Comparison of ENCODE assay signal across 9 cellular contexts in the genomic region with DNA sequence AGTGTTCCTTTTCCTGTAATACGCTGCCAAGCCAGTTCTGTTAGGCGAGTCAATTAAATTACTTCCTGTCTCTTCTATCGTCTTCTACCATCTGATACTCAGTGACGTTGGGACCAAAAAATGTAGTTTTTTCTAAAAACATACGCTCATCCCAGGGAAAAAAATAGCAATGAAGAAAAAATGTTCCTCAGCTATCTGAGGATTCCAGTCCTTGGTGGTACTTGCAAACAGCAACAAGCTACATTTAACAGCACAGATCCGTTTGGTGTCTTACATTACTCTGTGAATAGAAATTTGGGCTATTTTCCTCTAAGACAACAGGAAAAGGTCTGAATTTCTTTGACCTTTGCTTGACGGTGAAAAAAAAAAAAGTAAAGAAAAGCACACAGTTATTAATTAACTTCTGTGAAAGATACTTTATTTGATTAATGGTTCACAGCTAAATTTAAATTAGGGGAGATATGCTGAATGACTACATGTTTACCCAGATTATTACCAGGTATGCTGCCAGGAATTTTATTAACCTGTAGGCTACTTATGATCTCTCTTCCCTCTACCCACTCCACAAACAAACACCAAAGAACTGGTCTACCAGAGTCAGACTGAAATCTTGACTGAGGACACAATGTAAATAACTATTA.
DNase-seq lines count a peak whose midpoint lies in the region; TF ChIP-seq lines count a peak whose summit lies in the region.
"Had no signal": no experiment of that assay in that cellular context is flagged by ENCODE, and none has a peak within 500 bp of the region (broad histone marks: within the 10 kb centered on the region; RNA-seq: fewer than 3 reads in every experiment).

No MANE protein-coding gene starts in this region.

- H3K4me3 Mint-ChIP-seq in MCF 10A (ENCODE audit: unreplicated experiment) = no peak overlapping the region
- H3K4me3 Mint-ChIP-seq: CD8-positive, alpha-beta memory T cell had no signal

- no peaks in the 10 kb centered on the region for H3K27me3 Mint-ChIP-seq in MCF 10A (ENCODE audit: insufficient read depth, unreplicated experiment)

- TF ChIP-seq POLR2A in breast epithelium (IDR thresholded peaks at IDR 0.05) = no peak

- intact Hi-C loops in breast epithelium (cut with DNase I; ENCODE audit: low total_unique reads) = no loop called here
- intact Hi-C loops in MCF 10A (cut with micrococcal nuclease) = no loop called here

- H3K4me1 Mint-ChIP-seq in MCF 10A (ENCODE audit: insufficient read depth, unreplicated experiment) = peaks cover 4% of the 10 kb centered on the region
- H3K4me1 Mint-ChIP-seq: CD8-positive, alpha-beta memory T cell had no signal

- POLR2A ChIA-PET in MCF 10A (lab: Yijun Ruan, JAX) = interaction anchor here (1.2 kb wide), 2 partner anchors 9 to 15 kb away, joined by 3 to 4 read pairs; no protein-coding TSS in a partner anchor

- BruUV-seq in MCF 10A (replicated peaks; lab: Mats Ljungman, UMichigan) = no TSS peak

- peak overlapping the region; percentile 75 for H3K4me2 ChIP-seq in OCI-LY3 (ENCODE audit: low read length)

- peak overlapping the region; percentile 81 to 84 for H3K27ac ChIP-seq in breast epithelium
- no peak overlapping the region; the same call in 1 of the 2 replicates for H3K27ac ChIP-seq in OCI-LY3 (ENCODE audit: low read length)

- TF ChIP-seq CTCF in breast epithelium (IDR thresholded peaks at IDR 0.05) = no peak
- TF ChIP-seq CTCF in MCF 10A (IDR thresholded peaks at IDR 0.05; ENCODE audit: unreplicated experiment) = no peak
- TF ChIP-seq CTCF in OCI-LY3 (IDR thresholded peaks at IDR 0.05; ENCODE audit: low read depth, low read length) = no peak

- H3K9ac ChIP-seq in OCI-LY3 (ENCODE audit: low read length) = peak overlapping the region; percentile 40

- no peaks in the 10 kb centered on the region for H3K9me3 Mint-ChIP-seq in MCF 10A (ENCODE audit: unreplicated experiment)
- H3K9me3 Mint-ChIP-seq: CD8-positive, alpha-beta memory T cell had no signal

- no peaks in the 10 kb centered on the region for H4K20me1 ChIP-seq in OCI-LY3 (ENCODE audit: insufficient read depth, low read length)

- H3K9me3 ChIP-seq in breast epithelium (no peaks in the 10 kb centered on the region), OCI-LY3 (ENCODE audit: insufficient read depth, low read length) (no peaks in the 10 kb centered on the region)

- H3K4me1 ChIP-seq in breast epithelium = peaks cover 0 to 12% of the 10 kb centered on the region in 2 donors
- peaks cover 20% of the 10 kb centered on the region for H3K4me1 ChIP-seq in OCI-LY3 (ENCODE audit: low read length)

- DNase-seq in breast epithelium (ENCODE audit: low spot score in 2 of 2) (no peak), MCF 10A (ENCODE audit: unreplicated experiment) (no peak), germinal center (ENCODE audit: low spot score) (peak; percentile 8), stromal cell of bone marrow (ENCODE audit: low read depth) (peak; percentile 77), NCI-H2081 treated with DMSO at 0.1 percent for 48 hours (lab: John Stamatoyannopoulos, UW) (no peak), NCI-H1105 (lab: John Stamatoyannopoulos, UW) (no peak), OCI-M2 (lab: John Stamatoyannopoulos, UW; ENCODE audit: unreplicated experiment) (no peak)

- H3K27ac Mint-ChIP-seq in MCF 10A (ENCODE audit: low read depth, unreplicated experiment) = no peak overlapping the region
- H3K27ac Mint-ChIP-seq: CD8-positive, alpha-beta memory T cell had no signal

- H3K36me3 ChIP-seq in breast epithelium (no peaks in the 10 kb centered on the region), OCI-LY3 (replicated peaks; ENCODE audit: low read depth, low read length) (no peaks in the 10 kb centered on the region)

- H3K4me3 ChIP-seq in breast epithelium (peak overlapping the region in 1 of 3 donors; percentile 11), OCI-LY3 (ENCODE audit: low read length) (peak overlapping the region; percentile 71)

- CTCF ChIA-PET in MCF 10A (lab: Yijun Ruan, JAX) = interaction anchor here (0.6 to 1.0 kb wide), 4 partner anchors 21 to 564 kb away, joined by 3 to 7 read pairs (median 4); no protein-coding TSS in a partner anchor

- H3K36me3 Mint-ChIP-seq in MCF 10A (ENCODE audit: insufficient read depth, unreplicated experiment) = no peaks in the 10 kb centered on the region
- H3K36me3 Mint-ChIP-seq: CD8-positive, alpha-beta memory T cell had no signal

- no peaks in the 10 kb centered on the region for H3K79me2 ChIP-seq in OCI-LY3 (ENCODE audit: low read length)

- H3K27me3 ChIP-seq in breast epithelium (no peaks in the 10 kb centered on the region), OCI-LY3 (ENCODE audit: low read depth, low read length) (peaks cover 9% of the 10 kb centered on the region; the same call in 1 of the 2 replicates)

- H2AFZ ChIP-seq in OCI-LY3 (ENCODE audit: low read depth, low read length) = peak overlapping the region; percentile 73

Comparison
In these comparisons a context has a peak if more than half of its experiments do, and no peak if none do; other contexts are left out.
1. DNase-seq: peak in germinal center (single experiment) and stromal cell of bone marrow (single experiment); none in breast epithelium (0 of 2), MCF 10A (single experiment), NCI-H2081 treated with DMSO at 0.1 percent for 48 hours (single experiment), NCI-H1105 (single experiment) and OCI-M2 (single experiment).